Comparison of ENCODE assay signal across 19 cellular contexts in genomic region chr3:66107855-66108254, GRCh38.
A peak's percentile ranks its signal among the peaks of the same experiment; 100 is the strongest.
DNase-seq lines count a peak whose midpoint lies in the region; ATAC-seq and TF ChIP-seq lines count a peak whose summit lies in the region.
"Had no signal": no experiment of that assay in that cellular context is flagged by ENCODE, and none has a peak within 500 bp of the region (broad histone marks: within the 10 kb centered on the region; RNA-seq: fewer than 3 reads in every experiment).

No MANE protein-coding gene starts in this region.

- H3K79me2 ChIP-seq in ACC112 (ENCODE audit: control insufficient read depth, insufficient read depth, low read length, unreplicated experiment) = no peaks in the 10 kb centered on the region

- no peak overlapping the region for H3K27ac Mint-ChIP-seq in activated T-helper 1 cell treated with anti-CD3 and anti-CD28 coated beads, Interleukin-12 subunit alpha, Interleukin-12 subunit beta, Interleukin-2, Interleukin-4 antibody, amounts not matched to agents 30 ng/mL and 10 ng/mL and 1 ng/mL, durations not matched to agents 14 hours and 24 hours and 36 hours
- H3K27ac Mint-ChIP-seq: activated B cell treated with CpG ODN at 0.5 μM for 24 hours; activated naive CD8-positive, alpha-beta T cell treated with anti-CD3 and anti-CD28 coated beads for 36 hours had no signal

- TF ChIP-seq CTCF in HFF-Myc (IDR thresholded peaks at IDR 0.05; ENCODE audit: low read depth, low read length, missing control alignments) = no peak
- no peak for TF ChIP-seq CTCF in astrocyte of the cerebellum (IDR thresholded peaks at IDR 0.05; ENCODE audit: low read depth, low read length, missing control alignments)

- no peaks in the 10 kb centered on the region for H3K36me3 Mint-ChIP-seq in activated T-helper 1 cell treated with anti-CD3 and anti-CD28 coated beads, Interleukin-12 subunit alpha, Interleukin-12 subunit beta, Interleukin-2, Interleukin-4 antibody, amounts not matched to agents 30 ng/mL and 10 ng/mL and 1 ng/mL, durations not matched to agents 14 hours and 24 hours and 36 hours (ENCODE audit: low read depth)

- H3K9me3 Mint-ChIP-seq in activated T-helper 1 cell treated with anti-CD3 and anti-CD28 coated beads, Interleukin-12 subunit alpha, Interleukin-12 subunit beta, Interleukin-2, Interleukin-4 antibody, amounts not matched to agents 30 ng/mL and 10 ng/mL and 1 ng/mL, durations not matched to agents 14 hours and 24 hours and 36 hours = no peaks in the 10 kb centered on the region
- H3K9me3 Mint-ChIP-seq: activated naive CD8-positive, alpha-beta T cell treated with anti-CD3 and anti-CD28 coated beads for 36 hours had no signal

- ATAC-seq in GM21390 (IDR thresholded peaks at IDR 0.05; ENCODE audit: unreplicated experiment) = no peak
- ATAC-seq in GM21576 (IDR thresholded peaks at IDR 0.05; ENCODE audit: unreplicated experiment) = no peak
- ATAC-seq: A549; stimulated activated naive CD8-positive, alpha-beta T cell treated with anti-CD3 and anti-CD28 coated beads, Interleukin-15, Interleukin-2, amounts not matched to agents 100 U/mL and 50 U/mL, for 24 hours had no signal

- peaks cover 1% of the 10 kb centered on the region for H3K27me3 Mint-ChIP-seq in activated T-helper 1 cell treated with anti-CD3 and anti-CD28 coated beads, Interleukin-12 subunit alpha, Interleukin-12 subunit beta, Interleukin-2, Interleukin-4 antibody, amounts not matched to agents 30 ng/mL and 10 ng/mL and 1 ng/mL, durations not matched to agents 14 hours and 24 hours and 36 hours (ENCODE audit: insufficient read depth)

- H3K4me3 ChIP-seq in ACC112 (ENCODE audit: low read depth, low read length) (no peak overlapping the region), HFF-Myc (replicated peaks; ENCODE audit: low read depth, low read length) (no peak overlapping the region), astrocyte of the cerebellum (ENCODE audit: low read depth, low read length) (no peak overlapping the region)
- H3K4me3 ChIP-seq: A549, colonic mucosa, esophagus muscularis mucosa, sigmoid colon had no signal

- no peaks in the 10 kb centered on the region for H3K36me3 ChIP-seq in ACC112 (ENCODE audit: insufficient read depth, low read length)
- H3K36me3 ChIP-seq: colonic mucosa, esophagus muscularis mucosa, sigmoid colon had no signal

- peak; percentile 79 for DNase-seq in HFF-Myc (ENCODE audit: extremely low read depth, low read depth)
- DNase-seq in astrocyte of the cerebellum (ENCODE audit: low read depth) = peak; percentile 69
- peak; percentile 7 for DNase-seq in glomerular visceral epithelial cell (ENCODE audit: extremely low spot score)
- DNase-seq in SKM-1 (lab: John Stamatoyannopoulos, UW; ENCODE audit: unreplicated experiment) = no peak
- no peak for DNase-seq in activated T-helper 1 cell treated with anti-CD3 and anti-CD28 coated beads, Interleukin-12 subunit alpha, Interleukin-12 subunit beta, Interleukin-2, Interleukin-4 antibody, amounts not matched to agents 30 ng/mL and 10 ng/mL and 1 ng/mL, durations not matched to agents 14 hours and 24 hours and 36 hours (ENCODE audit: low spot score)
- DNase-seq: activated B cell treated with CpG ODN at 0.5 μM for 24 hours; activated CD8-positive, alpha-beta memory T cell treated with anti-CD3 and anti-CD28 coated beads, Interleukin-2, amount 50 U/mL, for 48 hours; activated naive CD8-positive, alpha-beta T cell treated with anti-CD3 and anti-CD28 coated beads for 36 hours; colonic mucosa; NCI-H1048; NCI-H226; nucleus accumbens; sigmoid colon; stimulated activated naive CD8-positive, alpha-beta T cell treated with anti-CD3 and anti-CD28 coated beads, Interleukin-15, Interleukin-2, amounts not matched to agents 100 U/mL and 50 U/mL, for 24 hours had no signal

- H3K27ac ChIP-seq in ACC112 (ENCODE audit: low read depth, low read length) = no peak overlapping the region
- H3K27ac ChIP-seq: A549, colonic mucosa, esophagus muscularis mucosa, sigmoid colon had no signal

- peaks cover 12% of the 10 kb centered on the region for H3K4me1 ChIP-seq in ACC112 (ENCODE audit: control insufficient read depth, insufficient read depth, low read length, unreplicated experiment)
- H3K4me1 ChIP-seq: A549, colonic mucosa, esophagus muscularis mucosa, sigmoid colon had no signal

- intact Hi-C loops in activated T-helper 1 cell treated with anti-CD3 and anti-CD28 coated beads, Interleukin-12 subunit alpha, Interleukin-12 subunit beta, Interleukin-2, Interleukin-4 antibody, amounts not matched to agents 30 ng/mL and 10 ng/mL and 1 ng/mL, durations not matched to agents 14 hours and 24 hours and 36 hours (cut with micrococcal nuclease) = no loop called here

- in situ Hi-C loops in astrocyte of the cerebellum (cut with HindIII; ENCODE audit: low sequenced_read_pairs) = no loop called here

- no peak overlapping the region for H3K4me3 Mint-ChIP-seq in activated T-helper 1 cell treated with anti-CD3 and anti-CD28 coated beads, Interleukin-12 subunit alpha, Interleukin-12 subunit beta, Interleukin-2, Interleukin-4 antibody, amounts not matched to agents 30 ng/mL and 10 ng/mL and 1 ng/mL, durations not matched to agents 14 hours and 24 hours and 36 hours
- H3K4me3 Mint-ChIP-seq: activated B cell treated with CpG ODN at 0.5 μM for 24 hours; activated naive CD8-positive, alpha-beta T cell treated with anti-CD3 and anti-CD28 coated beads for 36 hours had no signal

- H3K4me1 Mint-ChIP-seq in activated T-helper 1 cell treated with anti-CD3 and anti-CD28 coated beads, Interleukin-12 subunit alpha, Interleukin-12 subunit beta, Interleukin-2, Interleukin-4 antibody, amounts not matched to agents 30 ng/mL and 10 ng/mL and 1 ng/mL, durations not matched to agents 14 hours and 24 hours and 36 hours (ENCODE audit: low read depth) = no peaks in the 10 kb centered on the region
- H3K4me1 Mint-ChIP-seq: activated B cell treated with CpG ODN at 0.5 μM for 24 hours; activated naive CD8-positive, alpha-beta T cell treated with anti-CD3 and anti-CD28 coated beads for 36 hours had no signal

- H2AFZ ChIP-seq in ACC112 (ENCODE audit: low read length, unreplicated experiment) = peak overlapping the region; percentile 9

- H3K27me3 ChIP-seq in ACC112 (ENCODE audit: insufficient read depth, low read length) = no peaks in the 10 kb centered on the region
- H3K27me3 ChIP-seq: colonic mucosa, esophagus muscularis mucosa, sigmoid colon had no signal

Comparison
In these comparisons a context has a peak if more than half of its experiments do, and no peak if none do; other contexts are left out.
1. DNase-seq: peak in HFF-Myc (single experiment), astrocyte of the cerebellum (single experiment) and glomerular visceral epithelial cell (single experiment); none in SKM-1 (single experiment) and activated T-helper 1 cell treated with anti-CD3 and anti-CD28 coated beads, Interleukin-12 subunit alpha, Interleukin-12 subunit beta, Interleukin-2, Interleukin-4 antibody, amounts not matched to agents 30 ng/mL and 10 ng/mL and 1 ng/mL, durations not matched to agents 14 hours and 24 hours and 36 hours (single experiment).